Comparison of ENCODE assay signal across 20 cellular contexts in the genomic region with DNA sequence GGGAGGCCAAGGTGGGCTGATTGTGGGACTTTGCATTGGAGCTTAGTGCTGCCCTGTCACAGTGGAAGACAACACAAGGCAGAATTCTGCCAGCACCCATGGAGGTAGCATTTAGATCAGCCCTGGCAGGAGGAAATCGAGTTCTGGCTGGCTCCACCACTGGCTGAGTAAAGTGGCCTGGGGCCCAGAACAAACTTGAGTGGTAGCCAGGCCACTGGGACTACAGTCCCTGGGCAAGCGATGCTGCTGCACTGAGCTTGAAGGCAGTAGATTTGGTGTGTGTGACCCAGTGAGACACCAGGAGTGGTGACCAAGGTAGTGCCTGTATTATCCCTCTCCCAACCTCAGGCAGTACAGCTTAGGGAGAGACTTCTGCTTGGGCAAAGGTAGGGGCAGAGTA.
"Had no signal": no experiment of that assay in that cellular context is flagged by ENCODE, and none has a peak within 500 bp of the region (broad histone marks: within the 10 kb centered on the region; RNA-seq: fewer than 3 reads in every experiment).

No MANE protein-coding gene starts in this region.

- H3K27me3 ChIP-seq: ascending aorta, breast epithelium, esophagus squamous epithelium, right atrium auricular region, tibial artery had no signal

- H3K9me3 ChIP-seq: breast epithelium, esophagus squamous epithelium had no signal

- H3K27ac ChIP-seq: ascending aorta, breast epithelium, esophagus squamous epithelium, right atrium auricular region, tibial artery had no signal

- H3K36me3 ChIP-seq: ascending aorta, breast epithelium, esophagus squamous epithelium, right atrium auricular region, tibial artery had no signal

- DNase-seq: activated B cell treated with CpG ODN at 0.5 μM for 24 hours; activated CD4-positive, alpha-beta memory T cell treated with anti-CD3 and anti-CD28 coated beads, Interleukin-2, amount 10 ng/mL, durations not matched to agents 7 days and 5 days; activated CD4-positive, alpha-beta T cell treated with anti-CD3 and anti-CD28 coated beads for 4 hours; activated CD8-positive, alpha-beta memory T cell treated with anti-CD3 and anti-CD28 coated beads, Interleukin-2, amount 10 ng/mL, durations not matched to agents 7 days and 5 days; activated naive CD4-positive, alpha-beta T cell; cerebellar nuclear complex; cortex of kidney; effector CD4-positive, alpha-beta T cell; esophagus squamous epithelium; islet precursor cell; left colon; nephron progenitor cell; stimulated activated CD4-positive, alpha-beta T cell treated with anti-CD3 and anti-CD28 coated beads, Interleukin-2, amount 100 ng/mL, for 24 hours; stimulated activated naive CD8-positive, alpha-beta T cell treated with anti-CD3 and anti-CD28 coated beads, Interleukin-15, Interleukin-2, amounts not matched to agents 100 U/mL and 50 U/mL, for 24 hours; tibial artery had no signal

- H3K4me3 ChIP-seq: ascending aorta, breast epithelium, esophagus squamous epithelium, lung, right atrium auricular region, tibial artery had no signal

- ATAC-seq: activated CD8-positive, alpha-beta memory T cell treated with anti-CD3 and anti-CD28 coated beads, Interleukin-2, amount 10 ng/mL, durations not matched to agents 7 days and 5 days; activated T-helper 17 cell treated with anti-CD3 and anti-CD28 coated beads, Interleukin-2, amount 50 U/mL, for 72 hours; left colon; stimulated activated naive CD8-positive, alpha-beta T cell treated with anti-CD3 and anti-CD28 coated beads, Interleukin-15, Interleukin-2, amounts not matched to agents 100 U/mL and 50 U/mL, for 24 hours had no signal

- H3K4me1 ChIP-seq: ascending aorta, breast epithelium, right atrium auricular region, tibial artery had no signal
